In genomic region chr14:104335611-104336010, GRCh38 we compare ENCODE assay signal across 27 cellular contexts.
DNase-seq lines count a peak whose midpoint lies in the region; TF ChIP-seq lines count a peak whose summit lies in the region.
"Had no signal": no experiment of that assay in that cellular context is flagged by ENCODE, and none has a peak within 500 bp of the region (broad histone marks: within the 10 kb centered on the region; RNA-seq: fewer than 3 reads in every experiment).

No MANE protein-coding gene starts in this region.

- no peak overlapping the region for H3K27ac Mint-ChIP-seq in activated CD4-positive, alpha-beta memory T cell treated with anti-CD3 and anti-CD28 coated beads, Interleukin-2, amount 10 ng/mL, durations not matched to agents 7 days and 5 days
- no peak overlapping the region for H3K27ac Mint-ChIP-seq in activated CD4-positive, alpha-beta memory T cell treated with anti-CD3 and anti-CD28 coated beads for 36 hours
- H3K27ac Mint-ChIP-seq in immature natural killer cell = no peak overlapping the region
- H3K27ac Mint-ChIP-seq: CD8-positive, alpha-beta T cell had no signal

- H3K4me3 Mint-ChIP-seq in activated CD4-positive, alpha-beta memory T cell treated with anti-CD3 and anti-CD28 coated beads, Interleukin-2, amount 10 ng/mL, durations not matched to agents 7 days and 5 days = no peak overlapping the region
- no peak overlapping the region for H3K4me3 Mint-ChIP-seq in activated CD4-positive, alpha-beta memory T cell treated with anti-CD3 and anti-CD28 coated beads for 36 hours
- H3K4me3 Mint-ChIP-seq in immature natural killer cell = no peak overlapping the region
- H3K4me3 Mint-ChIP-seq: CD8-positive, alpha-beta T cell had no signal

- peaks cover 16% of the 10 kb centered on the region for H3K27me3 Mint-ChIP-seq in activated CD4-positive, alpha-beta memory T cell treated with anti-CD3 and anti-CD28 coated beads, Interleukin-2, amount 10 ng/mL, durations not matched to agents 7 days and 5 days
- H3K27me3 Mint-ChIP-seq in activated CD4-positive, alpha-beta memory T cell treated with anti-CD3 and anti-CD28 coated beads for 36 hours = peaks cover 2% of the 10 kb centered on the region
- peaks cover 3 to 13% (median 4%) of the 10 kb centered on the region in 3 donors for H3K27me3 Mint-ChIP-seq in immature natural killer cell (ENCODE audit: low read depth in 3 of 3)

- H3K27me3 ChIP-seq in BLaER1 = no peaks in the 10 kb centered on the region
- no peaks in the 10 kb centered on the region for H3K27me3 ChIP-seq in osteoblast (ENCODE audit: insufficient read depth, low read length)
- no peaks in the 10 kb centered on the region for H3K27me3 ChIP-seq in brain microvascular endothelial cell (replicated peaks)
- H3K27me3 ChIP-seq: MG63 had no signal

- H3K9me3 ChIP-seq in BLaER1 (peaks cover 31% of the 10 kb centered on the region), osteoblast (ENCODE audit: low read depth, low read length) (no peaks in the 10 kb centered on the region)
- H3K9me3 ChIP-seq: MG63 had no signal

- peak overlapping the region; percentile 50 for H3K27ac ChIP-seq in BLaER1
- no peak overlapping the region for H3K27ac ChIP-seq in osteoblast (ENCODE audit: low read depth, low read length)
- H3K27ac ChIP-seq in brain microvascular endothelial cell = no peak overlapping the region
- H3K27ac ChIP-seq: PC-9, SK-N-MC had no signal

- H3K9ac ChIP-seq in BLaER1 = no peak overlapping the region

- H3K4me1 ChIP-seq in BLaER1 (peaks cover 58% of the 10 kb centered on the region), osteoblast (ENCODE audit: insufficient read depth, low read length) (no peaks in the 10 kb centered on the region)

- CTCF ChIA-PET in activated CD4-positive, alpha-beta memory T cell treated with anti-CD3 and anti-CD28 coated beads, Interleukin-2, amount 10 ng/mL, durations not matched to agents 7 days and 5 days (lab: Charles Lee) = no interaction called here
- CTCF ChIA-PET in activated CD4-positive, alpha-beta memory T cell treated with anti-CD3 and anti-CD28 coated beads for 36 hours (lab: Charles Lee) = no interaction called here

- H3K4me2 ChIP-seq in BLaER1 = peak overlapping the region; percentile 94
- no peak overlapping the region for H3K4me2 ChIP-seq in osteoblast (ENCODE audit: insufficient read depth, low read length)
- H3K4me2 ChIP-seq: PC-9 had no signal

- H3K36me3 ChIP-seq in BLaER1 (no peaks in the 10 kb centered on the region), osteoblast (ENCODE audit: insufficient read depth, low read length) (no peaks in the 10 kb centered on the region), brain microvascular endothelial cell (replicated peaks) (no peaks in the 10 kb centered on the region)
- H3K36me3 ChIP-seq: MG63 had no signal

- H3K4me1 Mint-ChIP-seq in activated CD4-positive, alpha-beta memory T cell treated with anti-CD3 and anti-CD28 coated beads, Interleukin-2, amount 10 ng/mL, durations not matched to agents 7 days and 5 days = no peaks in the 10 kb centered on the region
- H3K4me1 Mint-ChIP-seq in activated CD4-positive, alpha-beta memory T cell treated with anti-CD3 and anti-CD28 coated beads for 36 hours (ENCODE audit: low read depth) = no peaks in the 10 kb centered on the region
- H3K4me1 Mint-ChIP-seq in immature natural killer cell = no peaks in the 10 kb centered on the region

- in situ Hi-C loops in brain microvascular endothelial cell (cut with HindIII; ENCODE audit: low pct_ligation_motif_present, low sequenced_read_pairs) = no loop called here

- intact Hi-C loops in activated CD4-positive, alpha-beta memory T cell treated with anti-CD3 and anti-CD28 coated beads for 36 hours (cut with micrococcal nuclease) = no loop called here

- peak; percentile 12 for DNase-seq in activated CD4-positive, alpha-beta memory T cell treated with anti-CD3 and anti-CD28 coated beads, Interleukin-2, amount 10 ng/mL, durations not matched to agents 7 days and 5 days
- DNase-seq in activated CD4-positive, alpha-beta memory T cell treated with anti-CD3 and anti-CD28 coated beads for 36 hours = no peak
- DNase-seq in activated CD8-positive, alpha-beta memory T cell treated with anti-CD3 and anti-CD28 coated beads, Interleukin-2, amount 50 U/mL, for 48 hours = peak; percentile 7
- DNase-seq in osteoblast (ENCODE audit: insufficient read length, low spot score, missing footprints) = peak; percentile 77
- no peak for DNase-seq in immature natural killer cell
- DNase-seq in A172 (ENCODE audit: low spot score) = no peak
- no peak for DNase-seq in brain microvascular endothelial cell
- DNase-seq: 8988T, C1 segment of cervical spinal cord, DMS 273 treated with DMSO at 0.1 percent for 48 hours, DMS79, EL, GDM1, IMR-90, KG1, MG63, NCI-H1105 treated with DMSO at 0.1 percent for 48 hours, NCI-H146, NCI-H2029 treated with DMSO at 0.1 percent for 48 hours, NCI-H2227 treated with DMSO at 0.1 percent for 48 hours, NCI-H526 treated with DMSO at 0.1 percent for 48 hours, PC-9, SHP77 treated with DMSO at 0.1 percent for 48 hours had no signal

- H2AFZ ChIP-seq in osteoblast (ENCODE audit: low read length) = no peak overlapping the region
- H2AFZ ChIP-seq: PC-9 had no signal

- peaks cover 7% of the 10 kb centered on the region for H3K9me3 Mint-ChIP-seq in activated CD4-positive, alpha-beta memory T cell treated with anti-CD3 and anti-CD28 coated beads, Interleukin-2, amount 10 ng/mL, durations not matched to agents 7 days and 5 days
- H3K9me3 Mint-ChIP-seq in activated CD4-positive, alpha-beta memory T cell treated with anti-CD3 and anti-CD28 coated beads for 36 hours = peaks cover 19% of the 10 kb centered on the region
- peaks cover 8 to 18% (median 10%) of the 10 kb centered on the region in 6 donors for H3K9me3 Mint-ChIP-seq in immature natural killer cell

- POLR2A ChIA-PET in activated CD4-positive, alpha-beta memory T cell treated with anti-CD3 and anti-CD28 coated beads, Interleukin-2, amount 10 ng/mL, durations not matched to agents 7 days and 5 days (lab: Charles Lee) = no interaction called here
- POLR2A ChIA-PET in activated CD4-positive, alpha-beta memory T cell treated with anti-CD3 and anti-CD28 coated beads for 36 hours (lab: Charles Lee) = no interaction called here

- no peaks in the 10 kb centered on the region for H3K79me2 ChIP-seq in osteoblast (ENCODE audit: insufficient read depth, low read length)

- H4K20me1 ChIP-seq in BLaER1 = no peaks in the 10 kb centered on the region
- H4K20me1 ChIP-seq in osteoblast (ENCODE audit: insufficient read depth, low read length) = no peaks in the 10 kb centered on the region

- no peaks in the 10 kb centered on the region for H3K36me3 Mint-ChIP-seq in activated CD4-positive, alpha-beta memory T cell treated with anti-CD3 and anti-CD28 coated beads, Interleukin-2, amount 10 ng/mL, durations not matched to agents 7 days and 5 days (ENCODE audit: low read depth)
- peaks cover 7% of the 10 kb centered on the region for H3K36me3 Mint-ChIP-seq in activated CD4-positive, alpha-beta memory T cell treated with anti-CD3 and anti-CD28 coated beads for 36 hours
- peaks cover 4 to 7% (median 6%) of the 10 kb centered on the region in 3 donors for H3K36me3 Mint-ChIP-seq in immature natural killer cell
- H3K36me3 Mint-ChIP-seq: CD8-positive, alpha-beta T cell had no signal

- H3K4me3 ChIP-seq in BLaER1 (no peak overlapping the region), osteoblast (ENCODE audit: insufficient read depth, low read length) (no peak overlapping the region), brain microvascular endothelial cell (ENCODE audit: low read depth, low read length) (no peak overlapping the region)
- H3K4me3 ChIP-seq: GM12878, MG63, PC-9, SK-N-MC had no signal

- TF ChIP-seq CTCF in osteoblast (IDR thresholded peaks at IDR 0.05; ENCODE audit: extremely low read depth, low read depth, low read length) (no peak), brain microvascular endothelial cell (IDR thresholded peaks at IDR 0.05; ENCODE audit: low read depth, low read length, missing control alignments) (no peak)

Comparison
In these comparisons a context has a peak if more than half of its experiments do, and no peak if none do; other contexts are left out.
1. DNase-seq: peak in activated CD4-positive, alpha-beta memory T cell treated with anti-CD3 and anti-CD28 coated beads, Interleukin-2, amount 10 ng/mL, durations not matched to agents 7 days and 5 days (single experiment), activated CD8-positive, alpha-beta memory T cell treated with anti-CD3 and anti-CD28 coated beads, Interleukin-2, amount 50 U/mL, for 48 hours (single experiment) and osteoblast (single experiment); none in activated CD4-positive, alpha-beta memory T cell treated with anti-CD3 and anti-CD28 coated beads for 36 hours (single experiment), immature natural killer cell (0 of 3), A172 (single experiment) and brain microvascular endothelial cell (single experiment).